17 cellular contexts compared by ENCODE assay signal in the genomic region with DNA sequence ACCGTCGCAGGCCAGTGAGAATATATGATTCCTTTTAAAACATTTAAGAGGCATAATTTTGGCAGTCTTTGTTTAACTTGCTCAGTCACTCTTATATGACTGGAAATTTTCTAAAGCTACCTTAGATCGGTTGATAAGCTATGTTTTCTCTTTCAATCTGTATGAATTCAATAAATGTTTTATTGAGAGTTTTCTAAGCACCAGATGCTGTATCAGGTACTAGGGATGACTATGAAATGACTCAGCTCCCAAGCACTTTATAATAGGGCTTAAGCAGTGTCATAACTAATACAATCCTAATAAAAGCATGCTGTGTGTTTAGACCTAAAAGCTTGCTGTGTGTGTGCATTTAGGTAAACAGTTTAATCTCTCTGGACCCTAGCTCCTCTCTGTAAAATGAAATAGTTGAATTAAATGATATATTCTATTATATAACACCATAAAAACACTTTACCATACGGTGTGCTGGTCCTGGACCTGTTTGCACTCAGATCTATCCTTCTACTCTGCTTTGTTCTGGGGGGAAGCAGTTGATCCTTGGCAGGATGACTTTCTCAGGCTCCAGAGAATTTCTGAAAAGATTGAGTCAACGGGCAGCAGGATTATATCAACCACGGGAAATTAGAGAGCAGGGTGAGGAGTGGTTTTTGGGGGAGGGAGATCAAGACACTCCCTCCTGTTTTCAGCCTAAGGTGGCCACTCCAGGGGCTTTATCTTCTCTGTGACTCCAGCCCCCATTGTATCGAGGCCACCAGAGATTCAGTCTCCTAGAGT. TPM values are rescaled to one million over a fixed set of nuclear protein-coding genes. Genes with fewer than 3 reads are reported as not detected.
DNase-seq lines count a peak whose midpoint lies in the region; ATAC-seq, FAIRE-seq and TF ChIP-seq lines count a peak whose summit lies in the region.
"Had no signal": no experiment of that assay in that cellular context is flagged by ENCODE, and none has a peak within 500 bp of the region (broad histone marks: within the 10 kb centered on the region; RNA-seq: fewer than 3 reads in every experiment).

No MANE protein-coding gene starts in this region.

- H3K4me3 ChIP-seq in ACC112 (ENCODE audit: low read depth, low read length) (no peak overlapping the region), upper lobe of right lung (no peak overlapping the region)

- DNase-seq in HT-29 (ENCODE audit: low spot score) = peak; percentile 40
- peak; percentile 64 for DNase-seq in amniotic epithelial cell (ENCODE audit: low read depth)
- DNase-seq in upper lobe of right lung = no peak
- no peak for DNase-seq in putamen (ENCODE audit: low spot score)
- DNase-seq in medulla oblongata (ENCODE audit: extremely low spot score) = no peak
- DNase-seq: activated CD8-positive, alpha-beta memory T cell treated with anti-CD3 and anti-CD28 coated beads, Interleukin-2, amount 50 U/mL, for 48 hours; activated naive CD8-positive, alpha-beta T cell treated with anti-CD3 and anti-CD28 coated beads, Interleukin-2, amount 10 ng/mL, durations not matched to agents 7 days and 5 days; Right ventricle myocardium superior; stimulated activated CD4-positive, alpha-beta T cell treated with anti-CD3 and anti-CD28 coated beads, Interleukin-15, amount 100 ng/mL, for 24 hours; stimulated activated CD8-positive, alpha-beta memory T cell treated with anti-CD3 and anti-CD28 coated beads, Interleukin-4, amount 100 ng/mL, for 48 hours had no signal

- no peaks in the 10 kb centered on the region for H3K79me2 ChIP-seq in ACC112 (ENCODE audit: control insufficient read depth, insufficient read depth, low read length, unreplicated experiment)

- peak; percentile 90 for FAIRE-seq in islet of Langerhans (lab: Jason Lieb, UNC)
- FAIRE-seq: G401.6 had no signal

- intact Hi-C loops in upper lobe of right lung (cut with DNase I) = no loop called here

- no peaks in the 10 kb centered on the region for H3K36me3 ChIP-seq in ACC112 (ENCODE audit: insufficient read depth, low read length)
- H3K36me3 ChIP-seq in upper lobe of right lung = no peaks in the 10 kb centered on the region
- H3K36me3 ChIP-seq: neutrophil had no signal

- TF ChIP-seq CTCF in upper lobe of right lung (IDR thresholded peaks at IDR 0.05) = no peak

- H3K27ac ChIP-seq in ACC112 (ENCODE audit: low read depth, low read length) (peak overlapping the region; percentile 51), upper lobe of right lung (no peak overlapping the region)
- H3K27ac ChIP-seq: neutrophil had no signal

- ATAC-seq in GM21528 (IDR thresholded peaks at IDR 0.05; ENCODE audit: low FRiP score, unreplicated experiment) (no peak), upper lobe of right lung (no peak)

- no peaks in the 10 kb centered on the region for H3K9me3 ChIP-seq in upper lobe of right lung
- H3K9me3 ChIP-seq: neutrophil had no signal

- peaks cover 34% of the 10 kb centered on the region for H3K4me1 ChIP-seq in ACC112 (ENCODE audit: control insufficient read depth, insufficient read depth, low read length, unreplicated experiment)
- H3K4me1 ChIP-seq in upper lobe of right lung = no peaks in the 10 kb centered on the region

- H2AFZ ChIP-seq in ACC112 (ENCODE audit: low read length, unreplicated experiment) = peak overlapping the region; percentile 32

- H3K27me3 ChIP-seq in ACC112 (ENCODE audit: insufficient read depth, low read length) = no peaks in the 10 kb centered on the region
- H3K27me3 ChIP-seq in upper lobe of right lung = no peaks in the 10 kb centered on the region
- H3K27me3 ChIP-seq: neutrophil had no signal

RNA-seq across cellular contexts. Expression of a gene that starts 26.1 kb away (rescaled TPM):
- total RNA-seq in HT-29 (2014; rRNA removed; shearing (Covaris generic)) = 5.3 and 6.8 TPM in 2 replicates
- total RNA-seq in upper lobe of right lung = 0.41 TPM
- total RNA-seq: activated naive CD8-positive, alpha-beta T cell treated with anti-CD3 and anti-CD28 coated beads, Interleukin-2, amount 10 ng/mL, durations not matched to agents 7 days and 5 days; dermis microvascular lymphatic vessel endothelial cell; NCI-H460 had no signal

Comparison
In these comparisons a context has a peak if more than half of its experiments do, and no peak if none do; other contexts are left out.
1. DNase-seq: peak in HT-29 (single experiment) and amniotic epithelial cell (single experiment); none in upper lobe of right lung (single experiment), putamen (single experiment) and medulla oblongata (single experiment).